In genomic region chr2:214066847-214067246, GRCh38 we compare ENCODE assay signal across 29 cellular contexts.
"Had no signal": no experiment of that assay in that cellular context is flagged by ENCODE, and none has a peak within 500 bp of the region (broad histone marks: within the 10 kb centered on the region; RNA-seq: fewer than 3 reads in every experiment).

No MANE protein-coding gene starts in this region.

- H3K4me1 ChIP-seq: foreskin keratinocyte, pancreas, prostate gland, uterus had no signal

- H3K27ac ChIP-seq: esophagus muscularis mucosa, foreskin keratinocyte, pancreas, prostate gland, skin epidermis, uterus, WERI-Rb-1 had no signal

- H3K4me3 ChIP-seq: esophagus muscularis mucosa, pancreas, prostate gland, skin epidermis, uterus had no signal

- H3K4me3 Mint-ChIP-seq: activated CD8-positive, alpha-beta memory T cell treated with anti-CD3 and anti-CD28 coated beads, Interleukin-2, amount 10 ng/mL, durations not matched to agents 7 days and 5 days; activated CD8-positive, alpha-beta T cell treated with anti-CD3 and anti-CD28 coated beads, Interleukin-2, amount 10 ng/mL, durations not matched to agents 7 days and 5 days; activated naive CD4-positive, alpha-beta T cell treated with anti-CD3 and anti-CD28 coated beads, Interleukin-2, amount 50 U/mL, for 24 hours; activated naive CD8-positive, alpha-beta T cell treated with anti-CD3 and anti-CD28 coated beads, Interleukin-2, amount 50 U/mL, for 24 hours; naive thymus-derived CD4-positive, alpha-beta T cell; stimulated activated effector memory CD8-positive, alpha-beta T cell treated with anti-CD3 and anti-CD28 coated beads, Interleukin-12 subunit alpha, Interleukin-12 subunit beta, amount 100 ng/mL, for 72 hours; stimulated activated naive CD8-positive, alpha-beta T cell treated with anti-CD3 and anti-CD28 coated beads, Interleukin-15, Interleukin-2, amounts not matched to agents 100 ng/mL and 50 ng/mL, for 24 hours; type B pancreatic cell had no signal

- H3K27me3 Mint-ChIP-seq: activated CD8-positive, alpha-beta memory T cell treated with anti-CD3 and anti-CD28 coated beads, Interleukin-2, amount 10 ng/mL, durations not matched to agents 7 days and 5 days; activated naive CD4-positive, alpha-beta T cell treated with anti-CD3 and anti-CD28 coated beads, Interleukin-2, amount 50 U/mL, for 24 hours; activated naive CD8-positive, alpha-beta T cell treated with anti-CD3 and anti-CD28 coated beads, Interleukin-2, amount 50 U/mL, for 24 hours; stimulated activated naive CD8-positive, alpha-beta T cell treated with anti-CD3 and anti-CD28 coated beads, Interleukin-15, Interleukin-2, amounts not matched to agents 100 ng/mL and 50 ng/mL, for 24 hours; type B pancreatic cell had no signal

- H3K27me3 ChIP-seq: esophagus muscularis mucosa, foreskin keratinocyte, pancreas, uterus had no signal

- H3K9me3 Mint-ChIP-seq: activated naive CD4-positive, alpha-beta T cell treated with anti-CD3 and anti-CD28 coated beads, Interleukin-2, amount 50 U/mL, for 24 hours; activated T-helper 2 cell treated with anti-CD3 and anti-CD28 coated beads, Interferon-gamma antibody, Interleukin-2, Interleukin-4, amounts not matched to agents 10 μg/mL and 5 μg/mL and 100 μg/mL, durations not matched to agents 14 hours and 24 hours and 36 hours; stimulated activated naive CD8-positive, alpha-beta T cell treated with anti-CD3 and anti-CD28 coated beads, Interleukin-15, Interleukin-2, amounts not matched to agents 100 ng/mL and 50 ng/mL, for 24 hours; type B pancreatic cell had no signal

- ATAC-seq: activated CD8-positive, alpha-beta memory T cell treated with anti-CD3 and anti-CD28 coated beads, Interleukin-2, amount 10 ng/mL, durations not matched to agents 7 days and 5 days; activated CD8-positive, alpha-beta T cell treated with anti-CD3 and anti-CD28 coated beads, Interleukin-2, amount 10 ng/mL, durations not matched to agents 7 days and 5 days; activated naive CD8-positive, alpha-beta T cell treated with anti-CD3 and anti-CD28 coated beads, Interleukin-2, amount 50 U/mL, for 24 hours; foreskin keratinocyte; left ventricle myocardium superior; naive thymus-derived CD4-positive, alpha-beta T cell; pancreas; sciatic nerve; stimulated activated effector memory CD8-positive, alpha-beta T cell treated with anti-CD3 and anti-CD28 coated beads, Interleukin-12 subunit alpha, Interleukin-12 subunit beta, amount 100 ng/mL, for 72 hours had no signal

- H3K36me3 ChIP-seq: esophagus muscularis mucosa, pancreas, prostate gland, uterus, WERI-Rb-1 had no signal

- H3K9me3 ChIP-seq: esophagus muscularis mucosa, pancreas, prostate gland, uterus had no signal

- H3K4me1 Mint-ChIP-seq: activated naive CD4-positive, alpha-beta T cell treated with anti-CD3 and anti-CD28 coated beads, Interleukin-2, amount 50 U/mL, for 24 hours; activated naive CD8-positive, alpha-beta T cell treated with anti-CD3 and anti-CD28 coated beads, Interleukin-2, amount 50 U/mL, for 24 hours; naive thymus-derived CD4-positive, alpha-beta T cell; stimulated activated effector memory CD8-positive, alpha-beta T cell treated with anti-CD3 and anti-CD28 coated beads, Interleukin-12 subunit alpha, Interleukin-12 subunit beta, amount 100 ng/mL, for 72 hours had no signal

- DNase-seq: activated CD4-positive, alpha-beta T cell treated with anti-CD3 and anti-CD28 coated beads for 1 hour; activated CD8-positive, alpha-beta memory T cell treated with anti-CD3 and anti-CD28 coated beads, Interleukin-2, amount 10 ng/mL, durations not matched to agents 7 days and 5 days; activated CD8-positive, alpha-beta T cell treated with anti-CD3 and anti-CD28 coated beads, Interleukin-2, amount 10 ng/mL, durations not matched to agents 7 days and 5 days; activated naive CD8-positive, alpha-beta T cell treated with anti-CD3 and anti-CD28 coated beads, Interleukin-2, amount 50 U/mL, for 24 hours; activated T-cell treated with anti-CD3 and anti-CD28 coated beads, Interleukin-2, amount 50 U/mL, for 48 hours; amygdala; caudate nucleus; foreskin keratinocyte; islet precursor cell; left ventricle myocardium superior; midbrain; naive thymus-derived CD4-positive, alpha-beta T cell; nucleus accumbens; pancreas; retina; stimulated activated CD4-positive, alpha-beta T cell treated with anti-CD3 and anti-CD28 coated beads, Interleukin-12 subunit alpha, Interleukin-12 subunit beta, amount 100 ng/mL, for 4 hours; stimulated activated CD4-positive, alpha-beta T cell treated with anti-CD3 and anti-CD28 coated beads, Interleukin-4, amount 100 ng/mL, for 24 hours; T1000; uterus; WERI-Rb-1 had no signal

- H3K36me3 Mint-ChIP-seq: activated CD8-positive, alpha-beta memory T cell treated with anti-CD3 and anti-CD28 coated beads, Interleukin-2, amount 10 ng/mL, durations not matched to agents 7 days and 5 days; activated naive CD4-positive, alpha-beta T cell treated with anti-CD3 and anti-CD28 coated beads, Interleukin-2, amount 50 U/mL, for 24 hours; naive thymus-derived CD4-positive, alpha-beta T cell; stimulated activated effector memory CD8-positive, alpha-beta T cell treated with anti-CD3 and anti-CD28 coated beads, Interleukin-12 subunit alpha, Interleukin-12 subunit beta, amount 100 ng/mL, for 72 hours; type B pancreatic cell had no signal

- H3K27ac Mint-ChIP-seq: activated CD8-positive, alpha-beta memory T cell treated with anti-CD3 and anti-CD28 coated beads, Interleukin-2, amount 10 ng/mL, durations not matched to agents 7 days and 5 days; activated CD8-positive, alpha-beta T cell treated with anti-CD3 and anti-CD28 coated beads, Interleukin-2, amount 10 ng/mL, durations not matched to agents 7 days and 5 days; activated naive CD4-positive, alpha-beta T cell treated with anti-CD3 and anti-CD28 coated beads, Interleukin-2, amount 50 U/mL, for 24 hours; activated naive CD8-positive, alpha-beta T cell treated with anti-CD3 and anti-CD28 coated beads, Interleukin-2, amount 50 U/mL, for 24 hours; activated T-helper 2 cell treated with anti-CD3 and anti-CD28 coated beads, Interferon-gamma antibody, Interleukin-2, Interleukin-4, amounts not matched to agents 10 μg/mL and 5 μg/mL and 100 μg/mL, durations not matched to agents 14 hours and 24 hours and 36 hours; naive thymus-derived CD4-positive, alpha-beta T cell; stimulated activated effector memory CD8-positive, alpha-beta T cell treated with anti-CD3 and anti-CD28 coated beads, Interleukin-12 subunit alpha, Interleukin-12 subunit beta, amount 100 ng/mL, for 72 hours; stimulated activated naive CD8-positive, alpha-beta T cell treated with anti-CD3 and anti-CD28 coated beads, Interleukin-15, Interleukin-2, amounts not matched to agents 100 ng/mL and 50 ng/mL, for 24 hours; type B pancreatic cell had no signal
